ENCODE assay signal across 13 cellular contexts in the genomic region with DNA sequence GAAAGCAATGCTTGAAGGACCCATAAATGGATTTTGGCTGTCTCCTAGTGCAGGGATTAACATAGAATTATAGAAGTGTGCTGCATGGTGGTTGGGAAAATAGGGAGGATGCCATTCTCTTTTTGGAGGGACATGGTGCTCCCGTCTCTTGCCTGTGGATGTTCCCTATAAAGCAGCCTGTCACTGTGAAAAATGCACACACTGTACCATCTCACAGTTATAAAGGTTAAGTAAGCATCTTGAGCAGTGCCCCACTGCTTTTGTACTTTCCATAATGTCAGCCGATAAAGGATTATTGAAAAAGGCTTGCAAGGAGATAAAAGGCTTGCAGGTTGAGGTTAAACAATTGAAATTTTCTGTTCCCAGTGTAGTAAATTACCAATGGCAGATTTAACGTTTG.
DNase-seq lines count a peak whose midpoint lies in the region; ATAC-seq and TF ChIP-seq lines count a peak whose summit lies in the region.
"Had no signal": no experiment of that assay in that cellular context is flagged by ENCODE, and none has a peak within 500 bp of the region (broad histone marks: within the 10 kb centered on the region; RNA-seq: fewer than 3 reads in every experiment).

No MANE protein-coding gene starts in this region.

- H3K9ac ChIP-seq in endodermal cell (ENCODE audit: extremely low read depth, low read length, poor library complexity, severe bottlenecking) = no peak overlapping the region

- intact Hi-C loops in CD8-positive, alpha-beta T cell (cut with DNase I, micrococcal nuclease) = no loop called here

- 86 to 100% methylated on average over 1 to 3 of the region's 3 CpGs for WGBS in endodermal cell (ENCODE audit: insufficient coverage in 1 of 2, insufficient read length in 1 of 2), 2 experiments

- H3K4me1 ChIP-seq in HAP-1 (peaks cover 30% of the 10 kb centered on the region), endodermal cell (ENCODE audit: control insufficient read depth, insufficient read depth, low read length) (peaks cover 30% of the 10 kb centered on the region)
- no peaks in the 10 kb centered on the region for H3K4me1 ChIP-seq in CD8-positive, alpha-beta T cell (ENCODE audit: insufficient read depth, low read length)
- H3K4me1 ChIP-seq: A549, Caco-2 had no signal

- POLR2A ChIA-PET in HEK293T (lab: Yijun Ruan, JAX) = no interaction called here
- POLR2A ChIA-PET in CD8-positive, alpha-beta T cell (lab: Charles Lee) = no interaction called here

- H3K4me3 Mint-ChIP-seq in endodermal cell = no peak overlapping the region
- peak overlapping the region; percentile 39 for H3K4me3 Mint-ChIP-seq in type B pancreatic cell
- no peak overlapping the region for H3K4me3 Mint-ChIP-seq in CD8-positive, alpha-beta T cell
- H3K4me3 Mint-ChIP-seq: CD14-positive monocyte; CD8-positive, alpha-beta memory T cell had no signal

- peaks cover 66% of the 10 kb centered on the region for H3K4me1 Mint-ChIP-seq in endodermal cell
- peaks cover 72% of the 10 kb centered on the region for H3K4me1 Mint-ChIP-seq in type B pancreatic cell (ENCODE audit: unreplicated experiment)
- H3K4me1 Mint-ChIP-seq in CD8-positive, alpha-beta T cell (ENCODE audit: low read depth) = no peaks in the 10 kb centered on the region
- H3K4me1 Mint-ChIP-seq: CD14-positive monocyte; CD8-positive, alpha-beta memory T cell had no signal

- no peak overlapping the region for H3K27ac ChIP-seq in endodermal cell (ENCODE audit: low read depth, low read length)
- H3K27ac ChIP-seq in CD8-positive, alpha-beta T cell (ENCODE audit: low read depth, low read length) = no peak overlapping the region
- H3K27ac ChIP-seq: A549 had no signal

- no peaks in the 10 kb centered on the region for H3K9me3 Mint-ChIP-seq in endodermal cell
- no peaks in the 10 kb centered on the region for H3K9me3 Mint-ChIP-seq in type B pancreatic cell
- H3K9me3 Mint-ChIP-seq in CD8-positive, alpha-beta T cell = no peaks in the 10 kb centered on the region
- H3K9me3 Mint-ChIP-seq: CD14-positive monocyte; CD8-positive, alpha-beta memory T cell had no signal

- CTCF ChIA-PET in HEK293T (lab: Yijun Ruan, JAX) = no interaction called here
- CTCF ChIA-PET in CD8-positive, alpha-beta T cell (lab: Charles Lee) = no interaction called here

- in situ Hi-C loops in HAP-1 (cut with MboI; ENCODE audit: low sequenced_read_pairs) = no loop called here

- H3K27me3 Mint-ChIP-seq in endodermal cell (ENCODE audit: insufficient read depth) (no peaks in the 10 kb centered on the region), type B pancreatic cell (no peaks in the 10 kb centered on the region)
- peaks cover 9% of the 10 kb centered on the region for H3K27me3 Mint-ChIP-seq in CD8-positive, alpha-beta T cell (ENCODE audit: low read depth)
- H3K27me3 Mint-ChIP-seq: IgD-negative memory B cell had no signal

- ATAC-seq in CD8-positive, alpha-beta T cell = no peak
- ATAC-seq: A549 had no signal

- H3K36me3 ChIP-seq in HAP-1 (replicated peaks) (no peaks in the 10 kb centered on the region), endodermal cell (ENCODE audit: control insufficient read depth, insufficient read depth, low read length) (no peaks in the 10 kb centered on the region)
- H3K36me3 ChIP-seq in CD8-positive, alpha-beta T cell (ENCODE audit: insufficient read depth, low read length) = no peaks in the 10 kb centered on the region

- H3K36me3 Mint-ChIP-seq in endodermal cell (ENCODE audit: low read depth) (no peaks in the 10 kb centered on the region), type B pancreatic cell (no peaks in the 10 kb centered on the region)
- no peaks in the 10 kb centered on the region for H3K36me3 Mint-ChIP-seq in CD8-positive, alpha-beta T cell
- H3K36me3 Mint-ChIP-seq: CD14-positive monocyte, IgD-negative memory B cell had no signal

- H3K9me3 ChIP-seq in HAP-1 (no peaks in the 10 kb centered on the region), endodermal cell (ENCODE audit: control insufficient read depth, low read length) (no peaks in the 10 kb centered on the region)
- no peaks in the 10 kb centered on the region for H3K9me3 ChIP-seq in CD8-positive, alpha-beta T cell (ENCODE audit: low read length)
- H3K9me3 ChIP-seq: A549, Caco-2 had no signal

- H3K27ac Mint-ChIP-seq in endodermal cell (no peak overlapping the region), type B pancreatic cell (no peak overlapping the region)
- H3K27ac Mint-ChIP-seq in CD8-positive, alpha-beta T cell = no peak overlapping the region
- H3K27ac Mint-ChIP-seq: CD14-positive monocyte; CD8-positive, alpha-beta memory T cell had no signal

- DNase-seq in HAP-1 (ENCODE audit: low spot score in 2 of 2) (peak; percentile 12 to 29), NCI-H69 (lab: John Stamatoyannopoulos, UW) (peak; percentile 72), endodermal cell (no peak), type B pancreatic cell (ENCODE audit: extremely low spot score, unreplicated experiment) (no peak), NCI-H1048 (lab: John Stamatoyannopoulos, UW) (no peak), HEK293T (ENCODE audit: extremely low spot score) (no peak)
- no peak for DNase-seq in CD8-positive, alpha-beta T cell
- DNase-seq: Caco-2; CD8-positive, alpha-beta memory T cell; GF-D8 had no signal

- H3K4me3 ChIP-seq in HAP-1 = no peak overlapping the region
- H3K4me3 ChIP-seq in endodermal cell (ENCODE audit: low read length) = peak overlapping the region; percentile 16
- H3K4me3 ChIP-seq in CD8-positive, alpha-beta T cell (ENCODE audit: low read depth, low read length) = no peak overlapping the region
- H3K4me3 ChIP-seq: A549 had no signal

- H3K27me3 ChIP-seq in HAP-1 (ENCODE audit: low read depth) = no peaks in the 10 kb centered on the region
- no peaks in the 10 kb centered on the region for H3K27me3 ChIP-seq in endodermal cell (ENCODE audit: control insufficient read depth, insufficient read depth, low read length, poor library complexity, severe bottlenecking)
- H3K27me3 ChIP-seq in CD8-positive, alpha-beta T cell (ENCODE audit: insufficient read depth, low read length) = no peaks in the 10 kb centered on the region

- TF ChIP-seq CTCF in endodermal cell (conservative IDR thresholded peaks at IDR 0.05) (no peak), type B pancreatic cell (conservative IDR thresholded peaks at IDR 0.05) (no peak)
- TF ChIP-seq CTCF in CD8-positive, alpha-beta T cell (IDR thresholded peaks at IDR 0.05) = no peak

TF ChIP-seq in HEK293T, 16 proteins besides CTCF, POLR2A, EP300 and RAD21:
- TF ChIP-seq, protein P1, sequence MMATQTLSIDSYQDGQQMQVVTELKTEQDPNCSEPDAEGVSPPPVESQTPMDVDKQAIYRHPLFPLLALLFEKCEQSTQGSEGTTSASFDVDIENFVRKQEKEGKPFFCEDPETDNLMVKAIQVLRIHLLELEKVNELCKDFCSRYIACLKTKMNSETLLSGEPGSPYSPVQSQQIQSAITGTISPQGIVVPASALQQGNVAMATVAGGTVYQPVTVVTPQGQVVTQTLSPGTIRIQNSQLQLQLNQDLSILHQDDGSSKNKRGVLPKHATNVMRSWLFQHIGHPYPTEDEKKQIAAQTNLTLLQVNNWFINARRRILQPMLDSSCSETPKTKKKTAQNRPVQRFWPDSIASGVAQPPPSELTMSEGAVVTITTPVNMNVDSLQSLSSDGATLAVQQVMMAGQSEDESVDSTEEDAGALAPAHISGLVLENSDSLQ (IDR thresholded peaks at IDR 0.05) = no peak
- TF ChIP-seq FOXK2 (IDR thresholded peaks at IDR 0.05) (no peak), ARNT (IDR thresholded peaks at IDR 0.05) (no peak), SUZ12 (IDR thresholded peaks at IDR 0.05) (no peak), CTBP1 (IDR thresholded peaks at IDR 0.05; ENCODE audit: borderline replicate concordance) (no peak), BHLHE40 (IDR thresholded peaks at IDR 0.05; ENCODE audit: borderline replicate concordance) (no peak), ELF4 (IDR thresholded peaks at IDR 0.05) (no peak), ZNF384 (IDR thresholded peaks at IDR 0.05) (no peak), HDGF (IDR thresholded peaks at IDR 0.05; ENCODE audit: borderline replicate concordance) (no peak), FOXA1 (IDR thresholded peaks at IDR 0.05) (no peak), LEF1 (IDR thresholded peaks at IDR 0.05; ENCODE audit: borderline replicate concordance) (no peak), FOXM1 (IDR thresholded peaks at IDR 0.05; ENCODE audit: borderline replicate concordance) (no peak), L3MBTL2 (conservative IDR thresholded peaks at IDR 0.05) (no peak), SP1 (IDR thresholded peaks at IDR 0.05) (no peak), TARDBP (IDR thresholded peaks at IDR 0.05) (no peak), NFRKB (IDR thresholded peaks at IDR 0.05) (no peak)

Comparison
In these comparisons a context has a peak if more than half of its experiments do, and no peak if none do; other contexts are left out.
1. DNase-seq: peak in HAP-1 (2 of 2) and NCI-H69 (single experiment); none in endodermal cell (single experiment), type B pancreatic cell (single experiment), NCI-H1048 (single experiment), HEK293T (single experiment) and CD8-positive, alpha-beta T cell (0 of 7).